34 cellular contexts compared by ENCODE assay signal in genomic region chr2:179800776-179801175, GRCh38.
"Had no signal": no experiment of that assay in that cellular context is flagged by ENCODE, and none has a peak within 500 bp of the region (broad histone marks: within the 10 kb centered on the region; RNA-seq: fewer than 3 reads in every experiment).

No MANE protein-coding gene starts in this region.

- H3K27me3 ChIP-seq: adrenal gland, ascending aorta had no signal

- DNase-seq: activated B cell treated with CpG ODN at 0.5 μM for 24 hours; activated CD4-positive, alpha-beta memory T cell treated with anti-CD3 and anti-CD28 coated beads for 36 hours; activated CD4-positive, alpha-beta T cell treated with anti-CD3 and anti-CD28 coated beads for 4 hours; activated CD4-positive, alpha-beta T cell treated with anti-CD3 and anti-CD28 coated beads, Interleukin-2, amount 10 ng/mL, durations not matched to agents 24 days and 14 days; activated CD4-positive, alpha-beta T cell treated with anti-CD3 and anti-CD28 coated beads, Interleukin-2, amount 50 U/mL, for 1 hour; activated CD4-positive, alpha-beta T cell treated with anti-CD3 and anti-CD28 coated beads, Interleukin-2, amount 50 U/mL, for 4 hours; activated CD4-positive, CD25-positive, alpha-beta regulatory T cell treated with anti-CD3 and anti-CD28 coated beads, Interleukin-2, amount 50 U/mL, for 72 hours; activated CD8-positive, alpha-beta memory T cell treated with anti-CD3 and anti-CD28 coated beads, Interleukin-2, amount 50 U/mL, for 4 hours; activated CD8-positive, alpha-beta T cell treated with anti-CD3 and anti-CD28 coated beads for 36 hours; activated effector memory CD4-positive, alpha-beta T cell treated with anti-CD3 and anti-CD28 coated beads, Interleukin-2, amount 50 U/mL, for 16 hours; activated gamma-delta T cell treated with Interleukin-2 at 50 U/mL for 16 hours; activated naive CD4-positive, alpha-beta T cell; activated naive CD4-positive, alpha-beta T cell treated with anti-CD3 and anti-CD28 coated beads for 36 hours; activated naive CD4-positive, alpha-beta T cell treated with anti-CD3 and anti-CD28 coated beads, Interleukin-2, amount 50 U/mL, for 16 hours; activated naive CD8-positive, alpha-beta T cell treated with anti-CD3 and anti-CD28 coated beads for 36 hours; activated T-cell treated with anti-CD3 and anti-CD28 coated beads for 4 hours; activated T-cell treated with anti-CD3 and anti-CD28 coated beads, Interleukin-2, amount 50 U/mL, for 1 hour; activated T-cell treated with anti-CD3 and anti-CD28 coated beads, Interleukin-2, amount 50 U/mL, for 4 hours; activated T-cell treated with anti-CD3 and anti-CD28 coated beads, Interleukin-2, amount 50 U/mL, for 72 hours; adrenal gland; amygdala; anterior cingulate cortex; central memory CD4-positive, alpha-beta T cell; T-helper 1 cell; T-helper 2 cell; T-helper 9 cell had no signal

- H3K36me3 ChIP-seq: adrenal gland, ascending aorta had no signal

- H3K27me3 Mint-ChIP-seq: activated CD4-positive, alpha-beta memory T cell treated with anti-CD3 and anti-CD28 coated beads for 36 hours; activated CD4-positive, alpha-beta T cell treated with anti-CD3 and anti-CD28 coated beads, Interleukin-2, amount 10 ng/mL, durations not matched to agents 24 days and 14 days; activated naive CD8-positive, alpha-beta T cell treated with anti-CD3 and anti-CD28 coated beads for 36 hours; brain had no signal

- H3K36me3 Mint-ChIP-seq: activated CD4-positive, alpha-beta memory T cell treated with anti-CD3 and anti-CD28 coated beads for 36 hours; activated naive CD4-positive, alpha-beta T cell treated with anti-CD3 and anti-CD28 coated beads, Interleukin-2, amount 50 U/mL, for 72 hours; activated naive CD8-positive, alpha-beta T cell treated with anti-CD3 and anti-CD28 coated beads for 36 hours; brain had no signal

- H3K4me3 ChIP-seq: adrenal gland, ascending aorta had no signal

- H3K9me3 Mint-ChIP-seq: activated B cell treated with CpG ODN at 0.5 μM for 24 hours; activated CD4-positive, alpha-beta memory T cell treated with anti-CD3 and anti-CD28 coated beads for 36 hours; activated CD4-positive, alpha-beta T cell treated with anti-CD3 and anti-CD28 coated beads, Interleukin-2, amount 10 ng/mL, durations not matched to agents 24 days and 14 days; activated CD8-positive, alpha-beta T cell treated with anti-CD3 and anti-CD28 coated beads for 36 hours; activated naive CD4-positive, alpha-beta T cell treated with anti-CD3 and anti-CD28 coated beads for 36 hours; activated naive CD4-positive, alpha-beta T cell treated with anti-CD3 and anti-CD28 coated beads, Interleukin-2, amount 50 U/mL, for 72 hours; activated naive CD8-positive, alpha-beta T cell treated with anti-CD3 and anti-CD28 coated beads for 36 hours; activated T-cell treated with anti-CD3 and anti-CD28 coated beads, Interleukin-2, amount 50 U/mL, for 4 hours; activated T-cell treated with anti-CD3 and anti-CD28 coated beads, Interleukin-2, amount 50 U/mL, for 72 hours; activated T-helper 1 cell treated with anti-CD3 and anti-CD28 coated beads, Interleukin-12 subunit alpha, Interleukin-12 subunit beta, Interleukin-2, Interleukin-4 antibody, amounts not matched to agents 30 ng/mL and 10 ng/mL and 1 ng/mL, durations not matched to agents 14 hours and 24 hours and 36 hours; activated T-helper 17 cell treated with anti-CD3 and anti-CD28 coated beads, Interleukin-2, amount 50 U/mL, for 72 hours; brain; T-helper 1 cell treated with Interleukin-12 subunit alpha and Interleukin-12 subunit beta and Interleukin-4 antibody, amounts not matched to agents 30 μg/mL and 1 μg/mL, for 36 hours; T-helper 2 cell treated with Interferon-gamma antibody and Interleukin-4, amounts not matched to agents 5 μg/mL and 100 μg/mL, for 36 hours had no signal

- H3K27ac ChIP-seq: adrenal gland, ascending aorta, VCaP had no signal

- H3K9me3 ChIP-seq: adrenal gland, ascending aorta had no signal

- H3K4me3 Mint-ChIP-seq: activated B cell treated with CpG ODN at 0.5 μM for 24 hours; activated CD4-positive, alpha-beta memory T cell treated with anti-CD3 and anti-CD28 coated beads for 36 hours; activated CD4-positive, alpha-beta T cell treated with anti-CD3 and anti-CD28 coated beads, Interleukin-2, amount 10 ng/mL, durations not matched to agents 24 days and 14 days; activated CD8-positive, alpha-beta T cell treated with anti-CD3 and anti-CD28 coated beads for 36 hours; activated naive CD4-positive, alpha-beta T cell treated with anti-CD3 and anti-CD28 coated beads for 36 hours; activated naive CD8-positive, alpha-beta T cell treated with anti-CD3 and anti-CD28 coated beads for 36 hours; activated T-cell treated with anti-CD3 and anti-CD28 coated beads, Interleukin-2, amount 50 U/mL, for 4 hours; activated T-cell treated with anti-CD3 and anti-CD28 coated beads, Interleukin-2, amount 50 U/mL, for 72 hours; activated T-helper 1 cell treated with anti-CD3 and anti-CD28 coated beads, Interleukin-12 subunit alpha, Interleukin-12 subunit beta, Interleukin-2, Interleukin-4 antibody, amounts not matched to agents 30 ng/mL and 10 ng/mL and 1 ng/mL, durations not matched to agents 14 hours and 24 hours and 36 hours; activated T-helper 17 cell treated with anti-CD3 and anti-CD28 coated beads, Interleukin-2, amount 50 U/mL, for 72 hours; brain; T-helper 1 cell treated with Interleukin-12 subunit alpha and Interleukin-12 subunit beta and Interleukin-4 antibody, amounts not matched to agents 30 μg/mL and 1 μg/mL, for 36 hours; T-helper 2 cell treated with Interferon-gamma antibody and Interleukin-4, amounts not matched to agents 5 μg/mL and 100 μg/mL, for 36 hours had no signal

- H3K27ac Mint-ChIP-seq: activated B cell treated with CpG ODN at 0.5 μM for 24 hours; activated CD4-positive, alpha-beta memory T cell treated with anti-CD3 and anti-CD28 coated beads for 36 hours; activated CD4-positive, alpha-beta T cell treated with anti-CD3 and anti-CD28 coated beads, Interleukin-2, amount 10 ng/mL, durations not matched to agents 24 days and 14 days; activated CD8-positive, alpha-beta T cell treated with anti-CD3 and anti-CD28 coated beads for 36 hours; activated naive CD4-positive, alpha-beta T cell treated with anti-CD3 and anti-CD28 coated beads for 36 hours; activated naive CD4-positive, alpha-beta T cell treated with anti-CD3 and anti-CD28 coated beads, Interleukin-2, amount 50 U/mL, for 72 hours; activated naive CD8-positive, alpha-beta T cell treated with anti-CD3 and anti-CD28 coated beads for 36 hours; activated T-cell treated with anti-CD3 and anti-CD28 coated beads, Interleukin-2, amount 50 U/mL, for 72 hours; activated T-helper 1 cell treated with anti-CD3 and anti-CD28 coated beads, Interleukin-12 subunit alpha, Interleukin-12 subunit beta, Interleukin-2, Interleukin-4 antibody, amounts not matched to agents 30 ng/mL and 10 ng/mL and 1 ng/mL, durations not matched to agents 14 hours and 24 hours and 36 hours; activated T-helper 17 cell treated with anti-CD3 and anti-CD28 coated beads, Interleukin-2, amount 50 U/mL, for 72 hours; T-helper 1 cell treated with Interleukin-12 subunit alpha and Interleukin-12 subunit beta and Interleukin-4 antibody, amounts not matched to agents 30 μg/mL and 1 μg/mL, for 36 hours; T-helper 2 cell treated with Interferon-gamma antibody and Interleukin-4, amounts not matched to agents 5 μg/mL and 100 μg/mL, for 36 hours had no signal

- ATAC-seq: activated CD8-positive, alpha-beta T cell treated with anti-CD3 and anti-CD28 coated beads for 36 hours; activated naive CD4-positive, alpha-beta T cell treated with anti-CD3 and anti-CD28 coated beads, Interleukin-2, amount 50 U/mL, for 72 hours; activated T-cell treated with anti-CD3 and anti-CD28 coated beads, Interleukin-2, amount 50 U/mL, for 4 hours; activated T-cell treated with anti-CD3 and anti-CD28 coated beads, Interleukin-2, amount 50 U/mL, for 72 hours; activated T-helper 17 cell treated with anti-CD3 and anti-CD28 coated beads, Interleukin-2, amount 50 U/mL, for 72 hours had no signal

- H3K4me1 Mint-ChIP-seq: activated B cell treated with CpG ODN at 0.5 μM for 24 hours; activated CD4-positive, alpha-beta T cell treated with anti-CD3 and anti-CD28 coated beads, Interleukin-2, amount 10 ng/mL, durations not matched to agents 24 days and 14 days; activated naive CD8-positive, alpha-beta T cell treated with anti-CD3 and anti-CD28 coated beads for 36 hours; activated T-helper 17 cell treated with anti-CD3 and anti-CD28 coated beads, Interleukin-2, amount 50 U/mL, for 72 hours had no signal

- H3K4me1 ChIP-seq: adrenal gland, ascending aorta had no signal
